Comparison of ENCODE assay signal across 13 cellular contexts in the genomic region with DNA sequence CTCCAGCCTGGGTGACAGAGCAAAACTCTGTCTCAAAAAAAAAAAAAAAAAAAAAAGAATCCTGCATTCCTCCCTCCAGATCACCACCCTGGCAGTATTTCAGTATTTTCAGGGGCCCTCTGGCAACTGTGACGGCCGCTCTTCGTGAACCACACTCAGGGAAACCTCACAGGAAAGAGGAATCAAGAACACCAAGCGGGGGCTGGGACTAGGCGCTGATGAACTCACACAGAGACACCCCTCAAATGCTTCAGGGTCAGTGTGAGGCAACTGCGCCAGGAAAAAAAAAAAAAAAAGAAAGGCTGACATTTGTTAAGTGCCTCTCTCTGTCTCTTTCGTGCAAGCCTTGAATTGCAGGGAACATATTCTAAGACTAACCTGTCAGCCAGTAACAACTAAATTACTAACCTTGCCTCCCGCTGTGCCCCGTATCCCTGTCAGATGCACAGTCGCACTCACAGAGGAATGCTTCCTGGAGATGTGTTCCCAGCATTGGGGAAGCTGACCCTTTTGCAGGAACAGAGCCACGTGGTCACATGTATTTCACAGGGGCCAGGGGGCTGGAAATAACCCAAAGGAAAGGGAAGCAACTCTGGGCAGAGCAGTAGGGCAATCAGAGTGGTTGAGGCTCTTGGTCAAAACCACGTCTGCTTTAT.
DNase-seq lines count a peak whose midpoint lies in the region; ATAC-seq and TF ChIP-seq lines count a peak whose summit lies in the region.
"Had no signal": no experiment of that assay in that cellular context is flagged by ENCODE, and none has a peak within 500 bp of the region (broad histone marks: within the 10 kb centered on the region; RNA-seq: fewer than 3 reads in every experiment).

No MANE protein-coding gene starts in this region.

- DNase-seq in Right ventricle myocardium inferior (ENCODE audit: missing footprints): no peak
- DNase-seq in left ventricle myocardium inferior: no peak
- DNase-seq in adrenal gland: peak; percentile 47 to 80 (median 60)
- DNase-seq in midbrain (lab: John Stamatoyannopoulos, UW): peak; percentile 40
- DNase-seq in stimulated activated CD4-positive, alpha-beta T cell treated with anti-CD3 and anti-CD28 coated beads, Interleukin-4, amount 100 ng/mL, for 24 hours: no peak
- DNase-seq: activated CD4-positive, alpha-beta T cell treated with anti-CD3 and anti-CD28 coated beads, Interleukin-2, amount 50 U/mL, for 4 hours; activated effector memory CD4-positive, alpha-beta T cell treated with anti-CD3 and anti-CD28 coated beads, Interleukin-2, amount 50 U/mL, for 16 hours; NCI-H2081; stimulated activated CD4-positive, alpha-beta T cell treated with anti-CD3 and anti-CD28 coated beads, Interleukin-12 subunit alpha, Interleukin-12 subunit beta, amount 100 ng/mL, for 4 hours had no signal

- H3K27me3 ChIP-seq in left ventricle myocardium inferior (ENCODE audit: low read depth) (no peaks in the 10 kb centered on the region), adrenal gland (no peaks in the 10 kb centered on the region)
- H3K27me3 ChIP-seq: neutrophil had no signal

- H3K4me1 ChIP-seq in left ventricle myocardium inferior: peaks cover 32% of the 10 kb centered on the region
- peaks cover 27 to 42% of the 10 kb centered on the region in 2 donors for H3K4me1 ChIP-seq in adrenal gland (replicated peaks in 1 of 2)

- H3K27ac ChIP-seq in left ventricle myocardium inferior (replicated peaks) (no peak overlapping the region), adrenal gland (peak overlapping the region in 3 of 5 donors; percentile 52 to 76 (median 66))
- H3K27ac ChIP-seq: neutrophil had no signal

- WGBS in adrenal gland, 4 donors: 30 to 38% (median 31%) methylated on average over 12 of the region's 12 CpGs

- H3K4me3 ChIP-seq in left ventricle myocardium inferior: no peak overlapping the region
- H3K4me3 ChIP-seq in adrenal gland: peak overlapping the region in 1 of 4 donors; percentile 28

- peak; percentile 30 for ATAC-seq in Right ventricle myocardium inferior
- ATAC-seq in HG02852 (IDR thresholded peaks at IDR 0.05; ENCODE audit: unreplicated experiment): no peak
- no peak for ATAC-seq in HG03460 (IDR thresholded peaks at IDR 0.05; ENCODE audit: unreplicated experiment)
- no peak for ATAC-seq in HG02870 (IDR thresholded peaks at IDR 0.05; ENCODE audit: unreplicated experiment)

- H3K36me3 ChIP-seq in left ventricle myocardium inferior (no peaks in the 10 kb centered on the region), adrenal gland (replicated peaks in 1 of 2) (no peaks in the 10 kb centered on the region)
- H3K36me3 ChIP-seq: neutrophil had no signal

- TF ChIP-seq POLR2A in adrenal gland (IDR thresholded peaks at IDR 0.05): peak in 1 of 2 donors; percentile 28

- H3K9me3 ChIP-seq in left ventricle myocardium inferior (replicated peaks): no peaks in the 10 kb centered on the region
- H3K9me3 ChIP-seq in adrenal gland (replicated peaks in 1 of 3): no peaks in the 10 kb centered on the region
- H3K9me3 ChIP-seq: neutrophil had no signal

- intact Hi-C loops in Right ventricle myocardium inferior (cut with DNase I) (loop anchor here (5.0 kb wide), 1 partner anchor 361 kb away; no protein-coding TSS in a partner anchor), left ventricle myocardium inferior (cut with micrococcal nuclease) (no loop called here), adrenal gland (cut with DNase I) (no loop called here)

- no peak for TF ChIP-seq CTCF in left ventricle myocardium inferior (IDR thresholded peaks at IDR 0.05; ENCODE audit: borderline replicate concordance)
- TF ChIP-seq CTCF in adrenal gland (IDR thresholded peaks at IDR 0.05): peak in 2 of 6 experiments; percentile 22

Comparison
In these comparisons a context has a peak if more than half of its experiments do, and no peak if none do; other contexts are left out.
1. DNase-seq: peak in adrenal gland (7 of 7) and midbrain (single experiment); none in Right ventricle myocardium inferior (single experiment), left ventricle myocardium inferior (single experiment) and stimulated activated CD4-positive, alpha-beta T cell treated with anti-CD3 and anti-CD28 coated beads, Interleukin-4, amount 100 ng/mL, for 24 hours (single experiment).